18 cellular contexts compared by ENCODE assay signal in genomic region chr9:124602632-124603031, GRCh38.
DNase-seq lines count a peak whose midpoint lies in the region; ATAC-seq and TF ChIP-seq lines count a peak whose summit lies in the region.
"Had no signal": no experiment of that assay in that cellular context is flagged by ENCODE, and none has a peak within 500 bp of the region (broad histone marks: within the 10 kb centered on the region; RNA-seq: fewer than 3 reads in every experiment).

No MANE protein-coding gene starts in this region.

- ATAC-seq in right lobe of liver (peak in 3 of 4 donors; percentile 30 to 40 (median 36)), upper lobe of left lung (ENCODE audit: low FRiP score in 2 of 2) (peak; percentile 46 to 69), GM21390 (IDR thresholded peaks at IDR 0.05; ENCODE audit: unreplicated experiment) (no peak)
- ATAC-seq: K562, SK-N-SH treated with all-trans-retinoic acid at 6 μM for 48 hours had no signal

- H3K4me3 ChIP-seq in right lobe of liver (no peak overlapping the region), upper lobe of left lung (no peak overlapping the region)
- H3K4me3 ChIP-seq: K562, PC-9 had no signal

- DNase-seq in DMS53 (lab: John Stamatoyannopoulos, UW) (peak; percentile 33), DMS53 treated with DMSO at 0.1 percent for 48 hours (lab: John Stamatoyannopoulos, UW; ENCODE audit: unreplicated experiment) (no peak), NCI-H510A treated with DMSO at 0.1 percent for 48 hours (lab: John Stamatoyannopoulos, UW) (peak; percentile 75), right lobe of liver (no peak), upper lobe of left lung (peak in 1 of 2 donors; percentile 35), NCI-H1105 treated with DMSO at 0.1 percent for 48 hours (lab: John Stamatoyannopoulos, UW) (no peak)
- DNase-seq in T-helper 2 cell treated with Interferon-gamma antibody and Interleukin-4, amounts not matched to agents 5 μg/mL and 100 μg/mL, for 36 hours (ENCODE audit: low spot score): no peak
- DNase-seq: 8988T, NCI-H1417 treated with DMSO at 0.1 percent for 48 hours, NCI-H187 treated with DMSO at 0.1 percent for 48 hours, NCI-H446 treated with DMSO at 0.1 percent for 48 hours, SIG-M5 had no signal

- H3K9me3 ChIP-seq in right lobe of liver: no peaks in the 10 kb centered on the region
- H3K9me3 ChIP-seq in upper lobe of left lung: no peaks in the 10 kb centered on the region

- WGBS in right lobe of liver (ENCODE audit: insufficient coverage, low coverage, low lambda C conversion rate, missing lambda C conversion rate): 72% methylated on average over 2 of the region's 2 CpGs
- 64 to 81% methylated on average over 2 of the region's 2 CpGs for WGBS in upper lobe of left lung, 2 donors

- H3K36me3 Mint-ChIP-seq in T-helper 2 cell treated with Interferon-gamma antibody and Interleukin-4, amounts not matched to agents 5 μg/mL and 100 μg/mL, for 36 hours (ENCODE audit: low read depth): no peaks in the 10 kb centered on the region
- H3K36me3 Mint-ChIP-seq: CD14-positive monocyte had no signal

- H3K4me1 Mint-ChIP-seq in T-helper 2 cell treated with Interferon-gamma antibody and Interleukin-4, amounts not matched to agents 5 μg/mL and 100 μg/mL, for 36 hours (ENCODE audit: low read depth): no peaks in the 10 kb centered on the region
- H3K4me1 Mint-ChIP-seq: CD14-positive monocyte had no signal

- H3K36me3 ChIP-seq in right lobe of liver: no peaks in the 10 kb centered on the region
- no peaks in the 10 kb centered on the region for H3K36me3 ChIP-seq in upper lobe of left lung

- TF ChIP-seq EP300 in upper lobe of left lung (IDR thresholded peaks at IDR 0.05): no peak

- TF ChIP-seq POLR2A in right lobe of liver (IDR thresholded peaks at IDR 0.05) (no peak), upper lobe of left lung (IDR thresholded peaks at IDR 0.05) (no peak)

- H3K4me1 ChIP-seq in right lobe of liver (peaks cover 0 to 16% (median 6%) of the 10 kb centered on the region in 4 donors), upper lobe of left lung (peaks cover 0 to 3% (median 0%) of the 10 kb centered on the region in 4 donors)

- intact Hi-C loops in right lobe of liver (cut with DNase I): no loop called here

- no peaks in the 10 kb centered on the region for H3K9me3 Mint-ChIP-seq in T-helper 2 cell treated with Interferon-gamma antibody and Interleukin-4, amounts not matched to agents 5 μg/mL and 100 μg/mL, for 36 hours
- H3K9me3 Mint-ChIP-seq: CD14-positive monocyte had no signal

- no peak for TF ChIP-seq CTCF in right lobe of liver (IDR thresholded peaks at IDR 0.05)
- TF ChIP-seq CTCF in upper lobe of left lung (IDR thresholded peaks at IDR 0.05): no peak

- H3K4me3 Mint-ChIP-seq in T-helper 2 cell treated with Interferon-gamma antibody and Interleukin-4, amounts not matched to agents 5 μg/mL and 100 μg/mL, for 36 hours: no peak overlapping the region
- H3K4me3 Mint-ChIP-seq: CD14-positive monocyte had no signal

- H3K27me3 Mint-ChIP-seq in T-helper 2 cell treated with Interferon-gamma antibody and Interleukin-4, amounts not matched to agents 5 μg/mL and 100 μg/mL, for 36 hours (ENCODE audit: low read depth): peaks cover 22% of the 10 kb centered on the region

- no peak overlapping the region for H3K27ac Mint-ChIP-seq in T-helper 2 cell treated with Interferon-gamma antibody and Interleukin-4, amounts not matched to agents 5 μg/mL and 100 μg/mL, for 36 hours
- H3K27ac Mint-ChIP-seq: CD14-positive monocyte had no signal

- H3K27ac ChIP-seq in right lobe of liver: peak overlapping the region in 2 of 3 donors; percentile 32 to 43
- H3K27ac ChIP-seq in upper lobe of left lung: peak overlapping the region; percentile 52 to 67 (median 58)
- H3K27ac ChIP-seq: PC-9, RWPE1 had no signal

- H3K27me3 ChIP-seq in right lobe of liver (no peaks in the 10 kb centered on the region), upper lobe of left lung (no peaks in the 10 kb centered on the region)

Comparison
In these comparisons a context has a peak if more than half of its experiments do, and no peak if none do; other contexts are left out.
1. DNase-seq: peak in DMS53 (single experiment) and NCI-H510A treated with DMSO at 0.1 percent for 48 hours (single experiment); none in DMS53 treated with DMSO at 0.1 percent for 48 hours (single experiment), right lobe of liver (0 of 3), NCI-H1105 treated with DMSO at 0.1 percent for 48 hours (single experiment) and T-helper 2 cell treated with Interferon-gamma antibody and Interleukin-4, amounts not matched to agents 5 μg/mL and 100 μg/mL, for 36 hours (single experiment).